In the genomic region with DNA sequence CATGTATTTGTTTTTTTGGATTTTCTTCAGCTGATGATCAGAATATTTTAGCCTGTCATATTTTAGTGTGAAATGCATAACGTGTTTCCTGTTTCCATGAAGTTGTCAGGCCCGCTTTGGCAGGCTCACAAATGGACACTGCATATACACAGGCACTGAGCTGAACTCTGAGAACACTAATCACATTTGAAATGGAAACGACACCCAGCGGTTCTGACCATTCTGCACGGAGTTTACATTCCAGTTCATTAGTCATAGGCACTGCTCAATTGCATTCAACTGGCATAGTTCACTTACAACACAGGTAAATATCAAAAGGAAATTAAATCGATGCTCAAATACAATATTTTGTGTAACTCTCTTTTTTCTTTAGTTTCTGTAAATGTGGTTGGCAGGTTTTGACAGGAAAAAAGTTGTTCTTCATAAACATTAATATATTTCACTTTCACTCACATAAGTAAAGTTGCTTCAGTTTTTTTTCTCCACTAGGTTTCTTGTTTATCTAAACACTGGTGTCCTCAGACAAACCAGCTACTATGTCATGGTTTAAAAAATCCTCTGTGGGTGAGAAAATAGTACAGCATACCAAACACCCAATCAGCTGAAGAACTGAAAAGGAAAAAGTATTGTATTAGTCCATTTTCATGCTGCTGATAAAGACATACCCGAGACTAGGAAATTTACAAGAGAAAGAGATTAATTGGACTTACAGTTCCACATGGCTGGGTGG, we compare ENCODE assay signal across 25 cellular contexts.
DNase-seq lines count a peak whose midpoint lies in the region; ATAC-seq and TF ChIP-seq lines count a peak whose summit lies in the region.
"Had no signal": no experiment of that assay in that cellular context is flagged by ENCODE, and none has a peak within 500 bp of the region (broad histone marks: within the 10 kb centered on the region; RNA-seq: fewer than 3 reads in every experiment).

No MANE protein-coding gene starts in this region.

- no peak overlapping the region for H2BK5ac ChIP-seq in H9 (ENCODE audit: insufficient read length, low read length)

- no peak overlapping the region for H2BK15ac ChIP-seq in H9 (ENCODE audit: low read depth, low read length)

- no peaks in the 10 kb centered on the region; a peak in 2 of 5 replicates for H3K9me3 Mint-ChIP-seq in H9
- H3K9me3 Mint-ChIP-seq: activated naive CD8-positive, alpha-beta T cell treated with anti-CD3 and anti-CD28 coated beads, Interleukin-2, amount 50 U/mL, for 24 hours; CD8-positive, alpha-beta T cell; IgD-negative memory B cell; stimulated activated naive CD8-positive, alpha-beta T cell treated with anti-CD3 and anti-CD28 coated beads, Interleukin-15, amount 100 ng/mL, for 72 hours had no signal

- H3K27ac ChIP-seq in H9 (ENCODE audit: insufficient read length, low read depth, low read length) = no peak overlapping the region
- H3K27ac ChIP-seq: SJSA1, tibial nerve, VCaP had no signal

- no peak overlapping the region for H2AFZ ChIP-seq in H9 (ENCODE audit: low read length)

- H3K23me2 ChIP-seq in H9 (ENCODE audit: insufficient read length, low read depth, low read length, poor library complexity, severe bottlenecking) = no peaks in the 10 kb centered on the region

- DNase-seq in H9 = no peak
- peak; percentile 3 for DNase-seq in RPMI7951 (ENCODE audit: low read depth)
- DNase-seq in epithelial cell of proximal tubule (ENCODE audit: low read depth) = peak; percentile 1
- peak; percentile 8 for DNase-seq in non-pigmented ciliary epithelial cell (ENCODE audit: low read depth)
- DNase-seq in cerebellar cortex (ENCODE audit: low spot score) = no peak
- no peak for DNase-seq in NCI-H2171 treated with DMSO at 0.1 percent for 48 hours (lab: John Stamatoyannopoulos, UW)
- DNase-seq: activated CD4-positive, alpha-beta T cell treated with anti-CD3 and anti-CD28 coated beads, Interleukin-2, amount 50 U/mL, for 1 hour; activated CD8-positive, alpha-beta memory T cell treated with anti-CD3 and anti-CD28 coated beads, Interleukin-2, amount 50 U/mL, for 4 hours; activated effector memory CD4-positive, alpha-beta T cell treated with anti-CD3 and anti-CD28 coated beads, Interleukin-2, amount 50 U/mL, for 16 hours; activated naive CD8-positive, alpha-beta T cell treated with anti-CD3 and anti-CD28 coated beads, Interleukin-2, amount 50 U/mL, for 24 hours; CD8-positive, alpha-beta T cell; DMS79 treated with DMSO at 0.1 percent for 48 hours; left ventricle myocardium superior; NCI-H146; NCI-H774; stimulated activated CD4-positive, alpha-beta T cell treated with anti-CD3 and anti-CD28 coated beads, Interleukin-4, amount 100 ng/mL, for 24 hours; stimulated activated naive CD8-positive, alpha-beta T cell treated with anti-CD3 and anti-CD28 coated beads, Interleukin-15, amount 100 ng/mL, for 72 hours; T-helper 17 cell had no signal

- H3K56ac ChIP-seq in H9 (ENCODE audit: insufficient read length, low read depth, low read length) = no peak overlapping the region

- no peak overlapping the region for H3K4me3 ChIP-seq in epithelial cell of proximal tubule (ENCODE audit: low read depth, low read length)
- H3K4me3 ChIP-seq: SJSA1, tibial nerve had no signal

- no peak overlapping the region for H2BK20ac ChIP-seq in H9 (ENCODE audit: low read depth, low read length, poor library complexity, severe bottlenecking)

- H3K79me2 ChIP-seq in H9 (ENCODE audit: insufficient read depth, low read length) = no peaks in the 10 kb centered on the region

- H3K9ac ChIP-seq in H9 (ENCODE audit: extremely low read depth, insufficient read length, low read length) = no peak overlapping the region

- H3K4me1 Mint-ChIP-seq in H9 = no peaks in the 10 kb centered on the region; a peak in 1 of 4 replicates
- H3K4me1 Mint-ChIP-seq: activated naive CD8-positive, alpha-beta T cell treated with anti-CD3 and anti-CD28 coated beads, Interleukin-2, amount 50 U/mL, for 24 hours; IgD-negative memory B cell; stimulated activated naive CD8-positive, alpha-beta T cell treated with anti-CD3 and anti-CD28 coated beads, Interleukin-15, amount 100 ng/mL, for 72 hours had no signal

- H2BK120ac ChIP-seq in H9 (ENCODE audit: low read depth, low read length, poor library complexity, severe bottlenecking) = no peak overlapping the region

- H3K27me3 ChIP-seq in H9 (ENCODE audit: insufficient read depth, low read length) = no peaks in the 10 kb centered on the region
- H3K27me3 ChIP-seq: SJSA1, tibial nerve had no signal

- no CpG with 5 or more reads among the region's 7 CpGs for WGBS in H9 (ENCODE audit: extremely low coverage, insufficient read length, low lambda C conversion rate)

- no peaks in the 10 kb centered on the region for H3K9me3 ChIP-seq in H9 (ENCODE audit: control insufficient read depth, low read depth, low read length)
- H3K9me3 ChIP-seq: SJSA1, tibial nerve had no signal

- TF ChIP-seq CTCF in H9 (conservative IDR thresholded peaks at IDR 0.05) (no peak), epithelial cell of proximal tubule (conservative IDR thresholded peaks at IDR 0.05; ENCODE audit: low read depth, low read length) (no peak)

- no peak overlapping the region for H3K18ac ChIP-seq in H9 (ENCODE audit: insufficient read length, low read depth, low read length)

- H3K36me3 Mint-ChIP-seq in H9 (ENCODE audit: insufficient read depth in 1 of 3, low read depth in 3 of 3) = peaks cover 0 to 9% (median 2%) of the 10 kb centered on the region in 3 experiments; a peak in 4 of 7 replicates
- H3K36me3 Mint-ChIP-seq: CD8-positive, alpha-beta T cell; IgD-negative memory B cell had no signal

- H3K23ac ChIP-seq in H9 (ENCODE audit: insufficient read length, low read depth, low read length) = no peak overlapping the region

- H3K4me2 ChIP-seq in H9 (ENCODE audit: insufficient read depth, insufficient read length, low read length) = no peak overlapping the region

- no peak overlapping the region for H4K5ac ChIP-seq in H9 (ENCODE audit: insufficient read length, low read depth, low read length)

- no peaks in the 10 kb centered on the region for H3K4me1 ChIP-seq in H9 (ENCODE audit: insufficient read depth, low read length)

- no peaks in the 10 kb centered on the region for H3K27me3 Mint-ChIP-seq in H9 (ENCODE audit: low read depth)
- H3K27me3 Mint-ChIP-seq: T-helper 17 cell had no signal

- no peaks in the 10 kb centered on the region for H3K79me1 ChIP-seq in H9 (ENCODE audit: insufficient read depth, low read depth, low read length, poor library complexity, severe bottlenecking)

- no peaks in the 10 kb centered on the region for H4K20me1 ChIP-seq in H9 (ENCODE audit: control insufficient read depth, insufficient read depth, insufficient read length)

- H3K4ac ChIP-seq in H9 (ENCODE audit: low read depth, low read length) = no peak overlapping the region

- no peak overlapping the region for H2AK5ac ChIP-seq in H9 (ENCODE audit: insufficient read length, low read length)

- no peak overlapping the region for H3K14ac ChIP-seq in H9 (ENCODE audit: insufficient read depth, low read length)

- H3T11ph ChIP-seq in H9 (ENCODE audit: low read length) = no peak overlapping the region

- no peak overlapping the region for H4K91ac ChIP-seq in H9 (ENCODE audit: insufficient read length, low read depth, low read length)

- peak overlapping the region in 2 of 3 experiments; percentile 12 to 13; a peak in 1 of 7 replicates for H3K27ac Mint-ChIP-seq in H9
- H3K27ac Mint-ChIP-seq: activated naive CD8-positive, alpha-beta T cell treated with anti-CD3 and anti-CD28 coated beads, Interleukin-2, amount 50 U/mL, for 24 hours; CD8-positive, alpha-beta T cell; stimulated activated naive CD8-positive, alpha-beta T cell treated with anti-CD3 and anti-CD28 coated beads, Interleukin-15, amount 100 ng/mL, for 72 hours; T-helper 17 cell had no signal

- H2BK12ac ChIP-seq in H9 (ENCODE audit: insufficient read length, low read depth, low read length) = no peak overlapping the region

- no peak overlapping the region for H4K8ac ChIP-seq in H9 (replicated peaks; ENCODE audit: insufficient read length, low read depth, low read length)

- ATAC-seq in HG03378 (IDR thresholded peaks at IDR 0.05; ENCODE audit: unreplicated experiment) (no peak), GM21515 (IDR thresholded peaks at IDR 0.05; ENCODE audit: unreplicated experiment) (no peak)
- ATAC-seq: activated naive CD8-positive, alpha-beta T cell treated with anti-CD3 and anti-CD28 coated beads, Interleukin-2, amount 50 U/mL, for 24 hours; CD8-positive, alpha-beta T cell; left ventricle myocardium superior; stimulated activated naive CD8-positive, alpha-beta T cell treated with anti-CD3 and anti-CD28 coated beads, Interleukin-15, amount 100 ng/mL, for 72 hours; T-helper 17 cell had no signal

- H3K4me3 Mint-ChIP-seq in H9 = no peak overlapping the region
- H3K4me3 Mint-ChIP-seq: activated naive CD8-positive, alpha-beta T cell treated with anti-CD3 and anti-CD28 coated beads, Interleukin-2, amount 50 U/mL, for 24 hours; CD8-positive, alpha-beta T cell; IgD-negative memory B cell; neural crest cell; stimulated activated naive CD8-positive, alpha-beta T cell treated with anti-CD3 and anti-CD28 coated beads, Interleukin-15, amount 100 ng/mL, for 72 hours; T-helper 17 cell had no signal

Comparison
In these comparisons a context has a peak if more than half of its experiments do, and no peak if none do; other contexts are left out.
1. DNase-seq: peak in RPMI7951 (single experiment), epithelial cell of proximal tubule (single experiment) and non-pigmented ciliary epithelial cell (single experiment); none in H9 (single experiment), cerebellar cortex (single experiment) and NCI-H2171 treated with DMSO at 0.1 percent for 48 hours (single experiment).